In genomic region chr3:125142418-125142778, GRCh38 we compare ENCODE assay signal across 10 cellular contexts.
A peak's percentile ranks its signal among the peaks of the same experiment; 100 is the strongest.
DNase-seq lines count a peak whose midpoint lies in the region; ATAC-seq and TF ChIP-seq lines count a peak whose summit lies in the region.
"Had no signal": no experiment of that assay in that cellular context is flagged by ENCODE, and none has a peak within 500 bp of the region (broad histone marks: within the 10 kb centered on the region; RNA-seq: fewer than 3 reads in every experiment).

No MANE protein-coding gene starts in this region.

- TF ChIP-seq CTCF in CD4-positive, alpha-beta T cell (IDR thresholded peaks at IDR 0.05) = no peak
- TF ChIP-seq CTCF in KMS-11 (conservative IDR thresholded peaks at IDR 0.05; ENCODE audit: low read depth, low read length) (no peak), endodermal cell (conservative IDR thresholded peaks at IDR 0.05) (no peak), neutrophil (IDR thresholded peaks at IDR 0.05) (no peak), right lobe of liver (IDR thresholded peaks at IDR 0.05) (no peak), prostate gland (IDR thresholded peaks at IDR 0.05) (no peak)

- H3K4me1 ChIP-seq in KMS-11 (ENCODE audit: low read depth, poor library complexity, severe bottlenecking) (peaks cover 27% of the 10 kb centered on the region), endodermal cell (ENCODE audit: control insufficient read depth, insufficient read depth, low read length) (peaks cover 9% of the 10 kb centered on the region), neutrophil (ENCODE audit: control insufficient read depth in 1 of 2, insufficient read depth in 1 of 2, low read depth in 1 of 2, low read length in 1 of 2) (peaks cover 17 to 20% of the 10 kb centered on the region in 2 experiments), right lobe of liver (peaks cover 0 to 14% (median 3%) of the 10 kb centered on the region in 4 donors), prostate gland (replicated peaks) (peaks cover 4% of the 10 kb centered on the region)

- POLR2A ChIA-PET in CD4-positive, alpha-beta T cell (lab: Charles Lee) = interaction anchor here (1.3 to 2.6 kb wide), 4 partner anchors 9 to 233 kb away, joined by 3 to 14 read pairs (median 4); partner anchors contain the start of gene ZNF148

- H3K36me3 ChIP-seq in KMS-11 (ENCODE audit: insufficient read depth) (no peaks in the 10 kb centered on the region), endodermal cell (ENCODE audit: control insufficient read depth, insufficient read depth, low read length) (no peaks in the 10 kb centered on the region), neutrophil (no peaks in the 10 kb centered on the region), right lobe of liver (no peaks in the 10 kb centered on the region), prostate gland (no peaks in the 10 kb centered on the region)

- no peak for ATAC-seq in CD4-positive, alpha-beta T cell (ENCODE audit: poor library complexity)
- no peak for ATAC-seq in right lobe of liver
- no peak for ATAC-seq in HG02763 (IDR thresholded peaks at IDR 0.05; ENCODE audit: unreplicated experiment)

- peak overlapping the region; percentile 15 for H3K4me3 Mint-ChIP-seq in CD4-positive, alpha-beta T cell
- peak overlapping the region; percentile 44 for H3K4me3 Mint-ChIP-seq in endodermal cell

- TF ChIP-seq POLR2A in right lobe of liver (IDR thresholded peaks at IDR 0.05) (no peak), prostate gland (IDR thresholded peaks at IDR 0.05) (no peak)

- no peaks in the 10 kb centered on the region for H3K9me3 Mint-ChIP-seq in CD4-positive, alpha-beta T cell
- H3K9me3 Mint-ChIP-seq in endodermal cell = no peaks in the 10 kb centered on the region

- H3K9me3 ChIP-seq in CD4-positive, alpha-beta T cell (ENCODE audit: control insufficient read depth, low read length) = no peaks in the 10 kb centered on the region
- no peaks in the 10 kb centered on the region for H3K9me3 ChIP-seq in endodermal cell (ENCODE audit: control insufficient read depth, low read length)
- H3K9me3 ChIP-seq in neutrophil = no peaks in the 10 kb centered on the region
- H3K9me3 ChIP-seq in right lobe of liver = no peaks in the 10 kb centered on the region
- no peaks in the 10 kb centered on the region for H3K9me3 ChIP-seq in prostate gland
- H3K9me3 ChIP-seq: Caco-2 had no signal

- peak overlapping the region; percentile 16 for H3K27ac Mint-ChIP-seq in CD4-positive, alpha-beta T cell
- no peak overlapping the region for H3K27ac Mint-ChIP-seq in endodermal cell

- no peak overlapping the region for H3K27ac ChIP-seq in CD4-positive, alpha-beta T cell (ENCODE audit: low read depth, low read length)
- H3K27ac ChIP-seq in KMS-11 (no peak overlapping the region), endodermal cell (ENCODE audit: low read depth, low read length) (no peak overlapping the region), neutrophil (no peak overlapping the region), right lobe of liver (no peak overlapping the region), prostate gland (no peak overlapping the region)

- H3K27me3 Mint-ChIP-seq in CD4-positive, alpha-beta T cell = no peaks in the 10 kb centered on the region
- peaks cover 17% of the 10 kb centered on the region for H3K27me3 Mint-ChIP-seq in endodermal cell (ENCODE audit: insufficient read depth)

- no peak overlapping the region for H3K4me3 ChIP-seq in KMS-11 (IDR thresholded peaks at IDR 0.05; ENCODE audit: insufficient read depth, low read depth, low read length)
- H3K4me3 ChIP-seq in endodermal cell (ENCODE audit: low read length) = no peak overlapping the region
- peak overlapping the region; percentile 31 to 32 for H3K4me3 ChIP-seq in neutrophil (ENCODE audit: low read depth in 1 of 2, low read length in 1 of 2)
- H3K4me3 ChIP-seq in right lobe of liver = no peak overlapping the region
- H3K4me3 ChIP-seq in prostate gland = no peak overlapping the region

- no peak for DNase-seq in CD4-positive, alpha-beta T cell
- DNase-seq in endodermal cell (peak; percentile 73), nucleus accumbens (lab: John Stamatoyannopoulos, UW) (no peak), right lobe of liver (no peak), prostate gland (ENCODE audit: low spot score) (no peak)
- DNase-seq: Caco-2, HCEC 1CT had no signal

- intact Hi-C loops in CD4-positive, alpha-beta T cell (cut with DNase I, micrococcal nuclease) = loop anchor here (2.0 to 5.0 kb wide), 5 partner anchors 85 to 235 kb away; partner anchors contain the start of genes HEG1 (in 2 of the 2) and ZNF148 (in 1 of the 2)
- intact Hi-C loops in right lobe of liver (cut with DNase I) (no loop called here), prostate gland (cut with DNase I) (loop anchor here (5.0 kb wide), 2 partner anchors 85 to 140 kb away; partner anchors contain the start of gene HEG1)

- H2AFZ ChIP-seq in KMS-11 (ENCODE audit: low read depth) = peak overlapping the region; percentile 85

- H3K4me1 Mint-ChIP-seq in CD4-positive, alpha-beta T cell (ENCODE audit: low read depth) = peaks cover 36% of the 10 kb centered on the region
- H3K4me1 Mint-ChIP-seq in endodermal cell = peaks cover 30% of the 10 kb centered on the region

- no peaks in the 10 kb centered on the region for H3K36me3 Mint-ChIP-seq in CD4-positive, alpha-beta T cell (ENCODE audit: low read depth)
- H3K36me3 Mint-ChIP-seq in endodermal cell (ENCODE audit: low read depth) = no peaks in the 10 kb centered on the region

- WGBS in endodermal cell (ENCODE audit: insufficient coverage in 1 of 2, insufficient read length in 1 of 2), 2 experiments = 56 to 70% methylated on average over 12 of the region's 12 CpGs
- 100% methylated on average over 5 of the region's 12 CpGs for WGBS in right lobe of liver (ENCODE audit: insufficient coverage, low coverage, low lambda C conversion rate, missing lambda C conversion rate)
- 94% methylated on average over 12 of the region's 12 CpGs for WGBS in prostate gland

- no peaks in the 10 kb centered on the region for H3K27me3 ChIP-seq in CD4-positive, alpha-beta T cell (ENCODE audit: control insufficient read depth, insufficient read depth, low read length)
- no peaks in the 10 kb centered on the region; the same call in 1 of the 2 replicates for H3K27me3 ChIP-seq in KMS-11 (ENCODE audit: insufficient read depth, low read depth)
- peaks cover 17% of the 10 kb centered on the region for H3K27me3 ChIP-seq in endodermal cell (ENCODE audit: control insufficient read depth, insufficient read depth, low read length, poor library complexity, severe bottlenecking)
- H3K27me3 ChIP-seq in neutrophil = peaks cover 27% of the 10 kb centered on the region
- H3K27me3 ChIP-seq in right lobe of liver = no peaks in the 10 kb centered on the region
- H3K27me3 ChIP-seq in prostate gland (replicated peaks; ENCODE audit: insufficient read depth) = no peaks in the 10 kb centered on the region

- peak overlapping the region; percentile 84 for H3K4me2 ChIP-seq in KMS-11

- H3K79me2 ChIP-seq in KMS-11 (ENCODE audit: insufficient read depth, low read depth) = no peaks in the 10 kb centered on the region

- CTCF ChIA-PET in CD4-positive, alpha-beta T cell (lab: Charles Lee) = interaction anchor here (1.3 kb wide), 1 partner anchor 140 kb away, joined by 3 read pairs; no protein-coding TSS in a partner anchor

- H3K9ac ChIP-seq in KMS-11 = no peak overlapping the region
- H3K9ac ChIP-seq in endodermal cell (ENCODE audit: extremely low read depth, low read length, poor library complexity, severe bottlenecking) = no peak overlapping the region

- H4K20me1 ChIP-seq in KMS-11 (ENCODE audit: insufficient read depth) = no peaks in the 10 kb centered on the region

Comparison
In these comparisons a context has a peak if more than half of its experiments do, and no peak if none do; other contexts are left out.
1. H3K4me3 ChIP-seq: peak in neutrophil (2 of 2); none in KMS-11 (single experiment), endodermal cell (single experiment), right lobe of liver (0 of 3) and prostate gland (0 of 2).
2. intact Hi-C loops: an anchor here in CD4-positive, alpha-beta T cell (2.0 to 5.0 kb wide) and prostate gland (5.0 kb wide); none called in right lobe of liver.